8 cellular contexts compared by ENCODE assay signal in genomic region chr16:85173077-85173980, GRCh38.
DNase-seq lines count a peak whose midpoint lies in the region; ATAC-seq, FAIRE-seq and TF ChIP-seq lines count a peak whose summit lies in the region.

No MANE protein-coding gene starts in this region.

- 0 out of 2 replicates have a peak overlapping the region, but pooled peaks have one; percentile 8 for H2AFZ ChIP-seq in K562 (ENCODE audit: low read depth, low read length)

- H3K4me1 ChIP-seq in K562 (replicated peaks in 1 of 2; ENCODE audit: control insufficient read depth in 2 of 2, insufficient read depth in 2 of 2, low read length in 2 of 2) (peaks cover 43 to 79% of the 10 kb centered on the region in 2 experiments), left lung (peaks cover 10 to 64% of the 10 kb centered on the region in 2 donors)

- ATAC-seq in Right ventricle myocardium superior (ENCODE audit: poor library complexity) (no peak), K562 (peak; percentile 62), left lung (peak; percentile 21)

- in situ Hi-C loops in K562 (cut with MboI): no loop called here

- no peaks in the 10 kb centered on the region for H3K9me1 ChIP-seq in K562 (ENCODE audit: control insufficient read depth, insufficient read depth, low read length)

- H3K9me3 ChIP-seq in K562 (replicated peaks; ENCODE audit: control insufficient read depth, insufficient read depth, low read depth, low read length): no peaks in the 10 kb centered on the region
- H3K9me3 ChIP-seq in left lung: no peaks in the 10 kb centered on the region

- peak; percentile 38; the same call in 1 of the 2 replicates for TF ChIP-seq EP300 in K562 (IDR thresholded peaks at IDR 0.05; ENCODE audit: low read length)

- FAIRE-seq in K562 (lab: Jason Lieb, UNC): peak; percentile 89
- no peak for FAIRE-seq in urothelium cell line (lab: Jason Lieb, UNC)

- intact Hi-C loops in Right ventricle myocardium superior (cut with DNase I): no loop called here
- intact Hi-C loops in cardiac septum (cut with DNase I): loop anchor here (5.0 kb wide), 3 partner anchors 49 to 79 kb away; no protein-coding TSS in a partner anchor
- intact Hi-C loops in K562 (cut with micrococcal nuclease): loop anchor here (2.0 kb wide), 1 partner anchor 59 kb away; no protein-coding TSS in a partner anchor
- intact Hi-C loops in left lung (cut with DNase I): no loop called here
- intact Hi-C loops in activated T-helper 1 cell treated with anti-CD3 and anti-CD28 coated beads, Interleukin-12 subunit alpha, Interleukin-12 subunit beta, Interleukin-2, Interleukin-4 antibody, amounts not matched to agents 30 ng/mL and 10 ng/mL and 1 ng/mL, durations not matched to agents 14 hours and 24 hours and 36 hours (cut with micrococcal nuclease): no loop called here

- POLR2A ChIA-PET in K562 (lab: Yijun Ruan, JAX): interaction anchor here (0.7 to 3.2 kb wide), 8 partner anchors 8 to 211 kb away, joined by 3 to 10 read pairs (median 3); no protein-coding TSS in a partner anchor

- H3K4me2 ChIP-seq in K562 (ENCODE audit: insufficient read depth, low read length): peak overlapping the region; percentile 81

- TF ChIP-seq CTCF in K562 (IDR thresholded peaks at IDR 0.05 in 2 of 3, conservative IDR thresholded peaks at IDR 0.05 in 1 of 3; ENCODE audit: insufficient read depth in 2 of 3, low read depth in 1 of 3, low read length in 3 of 3) (peak; percentile 59 to 76 (median 69)), left lung (IDR thresholded peaks at IDR 0.05) (no peak)

- peaks cover 86% of the 10 kb centered on the region for H3K79me2 ChIP-seq in K562 (ENCODE audit: control insufficient read depth, insufficient read depth, low read length)

- H3K36me3 Mint-ChIP-seq in activated T-helper 1 cell treated with anti-CD3 and anti-CD28 coated beads, Interleukin-12 subunit alpha, Interleukin-12 subunit beta, Interleukin-2, Interleukin-4 antibody, amounts not matched to agents 30 ng/mL and 10 ng/mL and 1 ng/mL, durations not matched to agents 14 hours and 24 hours and 36 hours (ENCODE audit: low read depth): no peaks in the 10 kb centered on the region

- H3K27ac Mint-ChIP-seq in activated T-helper 1 cell treated with anti-CD3 and anti-CD28 coated beads, Interleukin-12 subunit alpha, Interleukin-12 subunit beta, Interleukin-2, Interleukin-4 antibody, amounts not matched to agents 30 ng/mL and 10 ng/mL and 1 ng/mL, durations not matched to agents 14 hours and 24 hours and 36 hours: no peak overlapping the region

- peak overlapping the region; percentile 71 for H3K27ac ChIP-seq in K562 (ENCODE audit: extremely low read depth, low read depth, low read length)
- no peak overlapping the region for H3K27ac ChIP-seq in left lung

- TF ChIP-seq RAD21 in K562 (CRISPR knock-in tag; conservative IDR thresholded peaks at IDR 0.05 in 1 of 2, IDR thresholded peaks at IDR 0.05 in 1 of 2): peak in 1 of 2 experiments; percentile 58; a peak in 3 of 4 replicates

- DNase-seq in Right ventricle myocardium superior (peak; percentile 43), cardiac septum (ENCODE audit: low spot score) (no peak), K562 (ENCODE audit: extremely low read depth in 1 of 4, low spot score in 3 of 4) (peak; percentile 76 to 86 (median 79)), left lung (no peak), urothelium cell line (ENCODE audit: low spot score) (peak; percentile 17), T-helper 9 cell (no peak), NCI-H146 treated with DMSO at 0.1 percent for 48 hours (lab: John Stamatoyannopoulos, UW; ENCODE audit: unreplicated experiment) (no peak)
- no peak for DNase-seq in activated T-helper 1 cell treated with anti-CD3 and anti-CD28 coated beads, Interleukin-12 subunit alpha, Interleukin-12 subunit beta, Interleukin-2, Interleukin-4 antibody, amounts not matched to agents 30 ng/mL and 10 ng/mL and 1 ng/mL, durations not matched to agents 14 hours and 24 hours and 36 hours (ENCODE audit: low spot score)

- TF ChIP-seq POLR2A in K562 (conservative IDR thresholded peaks at IDR 0.05): no peak

- peak overlapping the region; percentile 63 to 69; a peak in 2 of 4 replicates for H3K9ac ChIP-seq in K562 (ENCODE audit: insufficient read depth in 1 of 2, low read depth in 2 of 2, low read length in 2 of 2)

- peaks cover 58% of the 10 kb centered on the region for H4K20me1 ChIP-seq in K562 (replicated peaks; ENCODE audit: control insufficient read depth, insufficient read depth, low read length)

- H3K27me3 ChIP-seq in K562 (ENCODE audit: control insufficient read depth in 2 of 2, insufficient read depth in 2 of 2, low read length in 2 of 2) (no peaks in the 10 kb centered on the region), left lung (peaks cover 0 to 61% of the 10 kb centered on the region in 2 donors)

- WGBS in K562 (ENCODE audit: insufficient coverage, low coverage, missing lambda C conversion rate): 10% methylated on average over 15 of the region's 15 CpGs

- no peaks in the 10 kb centered on the region for H3K9me3 Mint-ChIP-seq in activated T-helper 1 cell treated with anti-CD3 and anti-CD28 coated beads, Interleukin-12 subunit alpha, Interleukin-12 subunit beta, Interleukin-2, Interleukin-4 antibody, amounts not matched to agents 30 ng/mL and 10 ng/mL and 1 ng/mL, durations not matched to agents 14 hours and 24 hours and 36 hours

- H3K4me1 Mint-ChIP-seq in activated T-helper 1 cell treated with anti-CD3 and anti-CD28 coated beads, Interleukin-12 subunit alpha, Interleukin-12 subunit beta, Interleukin-2, Interleukin-4 antibody, amounts not matched to agents 30 ng/mL and 10 ng/mL and 1 ng/mL, durations not matched to agents 14 hours and 24 hours and 36 hours (ENCODE audit: low read depth): no peaks in the 10 kb centered on the region

- H3K4me3 ChIP-seq in K562: peak overlapping the region; percentile 45; the same call in 1 of the 2 replicates
- peak overlapping the region; percentile 22 to 37 for H3K4me3 ChIP-seq in left lung

- BruUV-seq in K562 (replicated peaks; lab: Mats Ljungman, UMichigan): no TSS peak

- H3K36me3 ChIP-seq in K562 (ENCODE audit: control insufficient read depth, insufficient read depth, low read length) (peaks cover 43% of the 10 kb centered on the region; the same call in 1 of the 3 replicates), left lung (no peaks in the 10 kb centered on the region)

- H3K27me3 Mint-ChIP-seq in activated T-helper 1 cell treated with anti-CD3 and anti-CD28 coated beads, Interleukin-12 subunit alpha, Interleukin-12 subunit beta, Interleukin-2, Interleukin-4 antibody, amounts not matched to agents 30 ng/mL and 10 ng/mL and 1 ng/mL, durations not matched to agents 14 hours and 24 hours and 36 hours (ENCODE audit: insufficient read depth): peaks cover 36% of the 10 kb centered on the region

- CTCF ChIA-PET in K562 (lab: Yijun Ruan, JAX; ENCODE audit: low intra/inter-chr PET ratio): no interaction called here

- no peak overlapping the region for H3K4me3 Mint-ChIP-seq in activated T-helper 1 cell treated with anti-CD3 and anti-CD28 coated beads, Interleukin-12 subunit alpha, Interleukin-12 subunit beta, Interleukin-2, Interleukin-4 antibody, amounts not matched to agents 30 ng/mL and 10 ng/mL and 1 ng/mL, durations not matched to agents 14 hours and 24 hours and 36 hours

TF ChIP-seq in K562, 482 proteins besides CTCF, POLR2A, EP300 and RAD21 (continues in another document):
- TF ChIP-seq NFIC (IDR thresholded peaks at IDR 0.05) (peak; percentile 9; the same call in 1 of the 2 replicates), FOS (IDR thresholded peaks at IDR 0.05; ENCODE audit: extremely low read depth, insufficient read length) (no peak), FOSL1 (tag; conservative IDR thresholded peaks at IDR 0.05) (peak; percentile 80), BRF1 (IDR thresholded peaks at IDR 0.05; ENCODE audit: borderline replicate concordance, extremely low read depth, insufficient read length) (no peak), CXXC5 (CRISPR knock-in tag; IDR thresholded peaks at IDR 0.05) (peak; percentile 89), HMG20B (CRISPR knock-in tag; IDR thresholded peaks at IDR 0.05) (no peak), NONO (IDR thresholded peaks at IDR 0.05; ENCODE audit: low read depth in 2 of 2, low read length in 1 of 2) (0 out of 4 replicates have a peak, but pooled peaks of 1 of the 2 experiments have one; percentile 14), NFE2 (IDR thresholded peaks at IDR 0.05; ENCODE audit: low read depth) (no peak), ZNF766 (CRISPR knock-in tag; conservative IDR thresholded peaks at IDR 0.05) (peak; percentile 95)
- TF ChIP-seq, protein P1, sequence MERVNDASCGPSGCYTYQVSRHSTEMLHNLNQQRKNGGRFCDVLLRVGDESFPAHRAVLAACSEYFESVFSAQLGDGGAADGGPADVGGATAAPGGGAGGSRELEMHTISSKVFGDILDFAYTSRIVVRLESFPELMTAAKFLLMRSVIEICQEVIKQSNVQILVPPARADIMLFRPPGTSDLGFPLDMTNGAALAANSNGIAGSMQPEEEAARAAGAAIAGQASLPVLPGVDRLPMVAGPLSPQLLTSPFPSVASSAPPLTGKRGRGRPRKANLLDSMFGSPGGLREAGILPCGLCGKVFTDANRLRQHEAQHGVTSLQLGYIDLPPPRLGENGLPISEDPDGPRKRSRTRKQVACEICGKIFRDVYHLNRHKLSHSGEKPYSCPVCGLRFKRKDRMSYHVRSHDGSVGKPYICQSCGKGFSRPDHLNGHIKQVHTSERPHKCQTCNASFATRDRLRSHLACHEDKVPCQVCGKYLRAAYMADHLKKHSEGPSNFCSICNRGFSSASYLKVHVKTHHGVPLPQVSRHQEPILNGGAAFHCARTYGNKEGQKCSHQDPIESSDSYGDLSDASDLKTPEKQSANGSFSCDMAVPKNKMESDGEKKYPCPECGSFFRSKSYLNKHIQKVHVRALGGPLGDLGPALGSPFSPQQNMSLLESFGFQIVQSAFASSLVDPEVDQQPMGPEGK (CRISPR knock-in tag; IDR thresholded peaks at IDR 0.05; ENCODE audit: borderline replicate concordance): no peak
- TF ChIP-seq, protein P2, sequence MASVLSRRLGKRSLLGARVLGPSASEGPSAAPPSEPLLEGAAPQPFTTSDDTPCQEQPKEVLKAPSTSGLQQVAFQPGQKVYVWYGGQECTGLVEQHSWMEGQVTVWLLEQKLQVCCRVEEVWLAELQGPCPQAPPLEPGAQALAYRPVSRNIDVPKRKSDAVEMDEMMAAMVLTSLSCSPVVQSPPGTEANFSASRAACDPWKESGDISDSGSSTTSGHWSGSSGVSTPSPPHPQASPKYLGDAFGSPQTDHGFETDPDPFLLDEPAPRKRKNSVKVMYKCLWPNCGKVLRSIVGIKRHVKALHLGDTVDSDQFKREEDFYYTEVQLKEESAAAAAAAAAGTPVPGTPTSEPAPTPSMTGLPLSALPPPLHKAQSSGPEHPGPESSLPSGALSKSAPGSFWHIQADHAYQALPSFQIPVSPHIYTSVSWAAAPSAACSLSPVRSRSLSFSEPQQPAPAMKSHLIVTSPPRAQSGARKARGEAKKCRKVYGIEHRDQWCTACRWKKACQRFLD (CRISPR knock-in tag; IDR thresholded peaks at IDR 0.05): peak; percentile 7; the same call in 1 of the 2 replicates

Comparison
In these comparisons a context has a peak if more than half of its experiments do, and no peak if none do; other contexts are left out.
1. DNase-seq: peak in Right ventricle myocardium superior (single experiment), K562 (4 of 4) and urothelium cell line (single experiment); none in cardiac septum (single experiment), left lung (0 of 2), activated T-helper 1 cell treated with anti-CD3 and anti-CD28 coated beads, Interleukin-12 subunit alpha, Interleukin-12 subunit beta, Interleukin-2, Interleukin-4 antibody, amounts not matched to agents 30 ng/mL and 10 ng/mL and 1 ng/mL, durations not matched to agents 14 hours and 24 hours and 36 hours (single experiment), T-helper 9 cell (single experiment) and NCI-H146 treated with DMSO at 0.1 percent for 48 hours (single experiment).
2. intact Hi-C loops: an anchor here in cardiac septum (5.0 kb wide) and K562 (2.0 kb wide); none called in Right ventricle myocardium superior, left lung and activated T-helper 1 cell treated with anti-CD3 and anti-CD28 coated beads, Interleukin-12 subunit alpha, Interleukin-12 subunit beta, Interleukin-2, Interleukin-4 antibody, amounts not matched to agents 30 ng/mL and 10 ng/mL and 1 ng/mL, durations not matched to agents 14 hours and 24 hours and 36 hours.
3. CTCF ChIP-seq: peak in K562 (3 of 3); none in left lung (0 of 2).